ENCODE assay signal across 8 cellular contexts in genomic region chr22:30396871-30397655, GRCh38. TPM values are rescaled to one million over a fixed set of nuclear protein-coding genes. Genes with fewer than 3 reads are reported as not detected.
DNase-seq lines count a peak whose midpoint lies in the region; ATAC-seq lines count a peak whose summit lies in the region.

Gene SEC14L2 (plus strand): TSS chr22:30397018. CDS start chr22:30397117, 99 bp downstream.

- H3K27ac Mint-ChIP-seq in dendritic cell treated with granulocyte-macrophage colony-stimulating factor and Interleukin-4, amounts not matched to agents 40 ng/mL and 50 ng/mL, for 4 days = peak within 1 kb of the TSS; percentile 26

- H3K36me3 Mint-ChIP-seq in dendritic cell treated with granulocyte-macrophage colony-stimulating factor and Interleukin-4, amounts not matched to agents 40 ng/mL and 50 ng/mL, for 4 days (ENCODE audit: low read depth) = no peaks in the 10 kb centered on the region

- H3K4me1 Mint-ChIP-seq in dendritic cell treated with granulocyte-macrophage colony-stimulating factor and Interleukin-4, amounts not matched to agents 40 ng/mL and 50 ng/mL, for 4 days (ENCODE audit: low read depth) = peaks cover 27% of the 10 kb centered on the region

- DNase-seq in ELR (ENCODE audit: low read depth) = peak; percentile 74
- DNase-seq in NCI-H146 treated with DMSO at 0.1 percent for 48 hours (lab: John Stamatoyannopoulos, UW; ENCODE audit: unreplicated experiment) = peak; percentile 14
- peak; percentile 77 to 82 for DNase-seq in activated CD4-positive, alpha-beta T cell treated with anti-CD3 and anti-CD28 coated beads, Interleukin-2, amount 50 U/mL, for 48 hours
- DNase-seq in left lobe of liver (ENCODE audit: low spot score) = peak; percentile 90
- DNase-seq in stimulated activated CD4-positive, alpha-beta T cell treated with anti-CD3 and anti-CD28 coated beads, Interleukin-1b, Interleukin-23, amount 100 ng/mL, for 48 hours = peak; percentile 62
- no peak for DNase-seq in GF-D8 (lab: John Stamatoyannopoulos, UW)

- H3K9me3 Mint-ChIP-seq in dendritic cell treated with granulocyte-macrophage colony-stimulating factor and Interleukin-4, amounts not matched to agents 40 ng/mL and 50 ng/mL, for 4 days = no peaks in the 10 kb centered on the region

- peaks cover 62% of the 10 kb centered on the region for H3K27me3 Mint-ChIP-seq in dendritic cell treated with granulocyte-macrophage colony-stimulating factor and Interleukin-4, amounts not matched to agents 40 ng/mL and 50 ng/mL, for 4 days

- intact Hi-C loops in dendritic cell treated with granulocyte-macrophage colony-stimulating factor and Interleukin-4, amounts not matched to agents 40 ng/mL and 50 ng/mL, for 4 days (cut with micrococcal nuclease) = no loop called here

- peak within 1 kb of the TSS; percentile 82 for H3K4me3 Mint-ChIP-seq in dendritic cell treated with granulocyte-macrophage colony-stimulating factor and Interleukin-4, amounts not matched to agents 40 ng/mL and 50 ng/mL, for 4 days

- ATAC-seq in left lobe of liver (peak; percentile 59), GM21528 (IDR thresholded peaks at IDR 0.05; ENCODE audit: low FRiP score, unreplicated experiment) (no peak)

RNA-seq across cellular contexts. Expression of gene SEC14L2, which starts in this region (rescaled TPM):
- total RNA-seq in left lobe of liver = 252 TPM
